Comparison of ENCODE assay signal across 9 cellular contexts in genomic region chr13:77026255-77026782, GRCh38. TPM values are rescaled to one million over a fixed set of nuclear protein-coding genes. Genes with fewer than 3 reads are reported as not detected.
DNase-seq lines count a peak whose midpoint lies in the region; ATAC-seq, FAIRE-seq and TF ChIP-seq lines count a peak whose summit lies in the region.
"Had no signal": no experiment of that assay in that cellular context is flagged by ENCODE, and none has a peak within 500 bp of the region (broad histone marks: within the 10 kb centered on the region; RNA-seq: fewer than 3 reads in every experiment).

No MANE protein-coding gene starts in this region.

- TF ChIP-seq CTCF in WI38 (IDR thresholded peaks at IDR 0.05; ENCODE audit: low read depth, low read length) = no peak
- no peak for TF ChIP-seq CTCF in bronchial epithelial cell (IDR thresholded peaks at IDR 0.05; ENCODE audit: insufficient read depth, low read length, severe bottlenecking)

- DNase-seq in DMS53 (lab: John Stamatoyannopoulos, UW) (peak; percentile 62), DMS53 treated with DMSO at 0.1 percent for 48 hours (lab: John Stamatoyannopoulos, UW; ENCODE audit: unreplicated experiment) (no peak), NCI-H146 (lab: John Stamatoyannopoulos, UW) (peak; percentile 90), bronchial epithelial cell (ENCODE audit: low read depth) (peak; percentile 61), islet precursor cell (peak; percentile 88)
- DNase-seq in stimulated activated CD4-positive, alpha-beta T cell treated with anti-CD3 and anti-CD28 coated beads, Interleukin-15, amount 100 ng/mL, for 1 hour (ENCODE audit: low read depth in 1 of 2, low spot score in 1 of 2) = peak; percentile 51 to 54

- H3K4me3 ChIP-seq in WI38 (ENCODE audit: low read depth, low read length) (peak overlapping the region; percentile 86), bronchial epithelial cell (ENCODE audit: low read depth, low read length) (peak overlapping the region; percentile 59)

- FAIRE-seq in bronchial epithelial cell (lab: Jason Lieb, UNC) = no peak
- FAIRE-seq: A204.1 had no signal

- ATAC-seq in HG02840 (IDR thresholded peaks at IDR 0.05; ENCODE audit: low FRiP score, unreplicated experiment) = peak; percentile 44

- H3K27me3 ChIP-seq in bronchial epithelial cell (ENCODE audit: control insufficient read depth, insufficient read depth, low read length) = no peaks in the 10 kb centered on the region

- H3K36me3 ChIP-seq in bronchial epithelial cell (ENCODE audit: control insufficient read depth, insufficient read depth, low read length) = peaks cover 1% of the 10 kb centered on the region

RNA-seq across cellular contexts. Expression of gene FBXL3, which starts 0.6 kb away (rescaled TPM):
- 42.9 and 51.6 TPM in 2 replicates for total RNA-seq in bronchial epithelial cell

RNA-seq across cellular contexts. Expression of gene CLN5, which starts 34.4 kb away (rescaled TPM):
- 21.1 and 27.0 TPM in 2 replicates for total RNA-seq in bronchial epithelial cell
